In genomic region chr7:23472974-23473847, GRCh38 we compare ENCODE assay signal across 1 cellular context.
A peak's percentile ranks its signal among the peaks of the same experiment; 100 is the strongest.
TF ChIP-seq lines count a peak whose summit lies in the region.

No MANE protein-coding gene starts in this region.

TF ChIP-seq in H1, 55 proteins besides CTCF, POLR2A, EP300 and RAD21:
- TF ChIP-seq SIRT6 (IDR thresholded peaks at IDR 0.05; ENCODE audit: low read length): no peak
- TF ChIP-seq RNF2 (IDR thresholded peaks at IDR 0.05; ENCODE audit: borderline replicate concordance, low read depth, low read length, missing control alignments, poor library complexity, severe bottlenecking): no peak
- TF ChIP-seq CEBPB (IDR thresholded peaks at IDR 0.05; ENCODE audit: low read depth, low read length): no peak
- TF ChIP-seq CBX8 (IDR thresholded peaks at IDR 0.05; ENCODE audit: borderline replicate concordance, low read depth, low read length): no peak
- no peak for TF ChIP-seq KDM5A (IDR thresholded peaks at IDR 0.05; ENCODE audit: low read length)
- TF ChIP-seq TCF12 (IDR thresholded peaks at IDR 0.05; ENCODE audit: low read depth, low read length): no peak
- TF ChIP-seq TAF7 (optimal IDR thresholded peaks at IDR 0.05; ENCODE audit: borderline replicate concordance, low read depth, low read length): peak; percentile 54
- TF ChIP-seq ASH2L (IDR thresholded peaks at IDR 0.05; ENCODE audit: low read length): peak; percentile 2
- TF ChIP-seq POU5F1 (IDR thresholded peaks at IDR 0.05; ENCODE audit: low read depth, low read length): no peak
- no peak for TF ChIP-seq SP2 (IDR thresholded peaks at IDR 0.05; ENCODE audit: low read length)
- peak; percentile 64; the same call in 1 of the 2 replicates for TF ChIP-seq POLR2AphosphoS5 (IDR thresholded peaks at IDR 0.05; ENCODE audit: low read depth, low read length)
